Comparison of ENCODE assay signal across 8 cellular contexts in genomic region chr1:145959957-145960467, GRCh38. TPM values are rescaled to one million over a fixed set of nuclear protein-coding genes. Genes with fewer than 3 reads are reported as not detected.
DNase-seq lines count a peak whose midpoint lies in the region; ATAC-seq, FAIRE-seq and TF ChIP-seq lines count a peak whose summit lies in the region.

No MANE protein-coding gene starts in this region.

- H4K20me1 ChIP-seq in SK-N-SH (ENCODE audit: insufficient read depth): no peaks in the 10 kb centered on the region; the same call in 1 of the 2 replicates

- H3K4me1 ChIP-seq in SK-N-SH (ENCODE audit: control insufficient read depth in 1 of 2, insufficient read depth in 2 of 2, low read depth in 1 of 2, low read length in 1 of 2) (peaks cover 38 to 62% of the 10 kb centered on the region in 2 experiments), kidney (ENCODE audit: control insufficient read depth in 1 of 2, insufficient read depth in 1 of 2, low read depth in 1 of 2, low read length in 2 of 2) (peaks cover 15 to 35% of the 10 kb centered on the region in 2 donors), subcutaneous abdominal adipose tissue (ENCODE audit: control insufficient read depth in 5 of 5, insufficient read depth in 5 of 5, low read length in 5 of 5) (peaks cover 22 to 85% (median 78%) of the 10 kb centered on the region in 5 donors)

- H3K9me3 ChIP-seq in SK-N-SH (no peaks in the 10 kb centered on the region), kidney (ENCODE audit: control insufficient read depth in 1 of 2, low read length in 2 of 2) (no peaks in the 10 kb centered on the region), subcutaneous abdominal adipose tissue (ENCODE audit: control insufficient read depth in 5 of 5, low read length in 5 of 5) (no peaks in the 10 kb centered on the region)

- TF ChIP-seq CTCF in SK-N-SH (IDR thresholded peaks at IDR 0.05): no peak
- TF ChIP-seq CTCF in kidney (IDR thresholded peaks at IDR 0.05; ENCODE audit: borderline replicate concordance, extremely low read depth, insufficient read depth): no peak

- ATAC-seq in SK-N-SH treated with all-trans-retinoic acid at 6 μM for 48 hours (no peak), GM18517 (IDR thresholded peaks at IDR 0.05; ENCODE audit: unreplicated experiment) (no peak), esophagus mucosa (no peak)

- peak overlapping the region in 1 of 2 experiments; percentile 95; a peak in 3 of 4 replicates for H3K27ac ChIP-seq in SK-N-SH (ENCODE audit: low read depth in 2 of 2, low read length in 1 of 2)
- peak overlapping the region; percentile 48 for H3K27ac ChIP-seq in adipose tissue (ENCODE audit: low read depth, low read length)
- no peak overlapping the region for H3K27ac ChIP-seq in kidney (ENCODE audit: low read depth in 2 of 2, low read length in 2 of 2)
- H3K27ac ChIP-seq in subcutaneous abdominal adipose tissue (ENCODE audit: low read depth, low read length): no peak overlapping the region

- FAIRE-seq in kidney (lab: Jason Lieb, UNC): no peak

- DNase-seq in SK-N-SH (no peak), kidney (no peak), H4 (ENCODE audit: low spot score) (no peak)

- no peaks in the 10 kb centered on the region for H3K9me2 ChIP-seq in SK-N-SH

- TF ChIP-seq RAD21 in SK-N-SH (IDR thresholded peaks at IDR 0.05; ENCODE audit: low read length): no peak

- H3K27me3 ChIP-seq in SK-N-SH (ENCODE audit: insufficient read depth) (no peaks in the 10 kb centered on the region), subcutaneous abdominal adipose tissue (ENCODE audit: control insufficient read depth in 5 of 5, insufficient read depth in 4 of 5, low read length in 5 of 5) (no peaks in the 10 kb centered on the region)

- 18% methylated on average over 12 of the region's 12 CpGs for WGBS in SK-N-SH (ENCODE audit: low lambda C conversion rate)
- WGBS in adipose tissue, 3 donors: 8 to 12% (median 9%) methylated on average over 12 of the region's 12 CpGs

- peaks cover 42% of the 10 kb centered on the region for H3F3A ChIP-seq in SK-N-SH (replicated peaks; ENCODE audit: insufficient read depth)

- H3K9ac ChIP-seq in SK-N-SH (no peak overlapping the region), kidney (ENCODE audit: low read length in 2 of 2) (peak overlapping the region in 1 of 2 donors; percentile 35), subcutaneous abdominal adipose tissue (ENCODE audit: low read length in 5 of 5) (peak overlapping the region in 4 of 5 donors; percentile 1 to 90 (median 74))

- POLR2A ChIA-PET in SK-N-SH (lab: Yijun Ruan, JAX): interaction anchor here (1.2 to 1.6 kb wide), 2 partner anchors 33 to 101 kb away, joined by 5 to 7 read pairs; partner anchors contain the start of genes PIAS3 and RBM8A

- no peaks in the 10 kb centered on the region for H3K36me3 ChIP-seq in SK-N-SH (replicated peaks in 1 of 2; ENCODE audit: control insufficient read depth in 1 of 2, insufficient read depth in 2 of 2, low read length in 1 of 2)
- no peaks in the 10 kb centered on the region for H3K36me3 ChIP-seq in kidney (ENCODE audit: control insufficient read depth in 1 of 2, insufficient read depth in 2 of 2, low read length in 2 of 2)
- H3K36me3 ChIP-seq in subcutaneous abdominal adipose tissue (ENCODE audit: control insufficient read depth in 5 of 5, insufficient read depth in 5 of 5, low read length in 5 of 5): no peaks in the 10 kb centered on the region

- TF ChIP-seq EP300 in SK-N-SH (IDR thresholded peaks at IDR 0.05; ENCODE audit: borderline replicate concordance in 1 of 2, low read depth in 1 of 2, low read length in 1 of 2): no peak

- H2AFZ ChIP-seq in SK-N-SH (ENCODE audit: low read depth): no peak overlapping the region

- CTCF ChIA-PET in SK-N-SH (lab: Yijun Ruan, JAX): interaction anchor here (1.0 to 2.3 kb wide), 5 partner anchors 17 to 115 kb away, joined by 3 to 9 read pairs (median 4); partner anchors contain the start of gene NUDT17

- H3K4me2 ChIP-seq in SK-N-SH: peak overlapping the region; percentile 95; the same call in 1 of the 2 replicates

- peaks cover 24% of the 10 kb centered on the region for H3K79me2 ChIP-seq in SK-N-SH (ENCODE audit: insufficient read depth)

- peak overlapping the region; percentile 69 to 76; a peak in 3 of 4 replicates for H3K4me3 ChIP-seq in SK-N-SH (ENCODE audit: low read depth in 2 of 2, low read length in 1 of 2)
- H3K4me3 ChIP-seq in kidney (ENCODE audit: low read length in 2 of 2): peak overlapping the region; percentile 73 to 75
- H3K4me3 ChIP-seq in subcutaneous abdominal adipose tissue (ENCODE audit: low read depth in 1 of 5, low read length in 5 of 5): peak overlapping the region; percentile 61 to 85 (median 81)

- intact Hi-C loops in kidney (cut with DNase I): no loop called here

TF ChIP-seq in SK-N-SH, 30 proteins besides CTCF, POLR2A, EP300 and RAD21 (continues in another document):
- TF ChIP-seq ELF1 (IDR thresholded peaks at IDR 0.05) (no peak), MEF2A (IDR thresholded peaks at IDR 0.05; ENCODE audit: borderline replicate concordance, low read depth) (no peak), POLR2AphosphoS5 (IDR thresholded peaks at IDR 0.05; ENCODE audit: low read depth, low read length) (no peak), TCF12 (IDR thresholded peaks at IDR 0.05) (no peak), MAX (IDR thresholded peaks at IDR 0.05; ENCODE audit: low read depth) (no peak)

TF ChIP-seq in SK-N-SH treated with all-trans-retinoic acid at 6 μM for 48 hours, 23 proteins besides CTCF, POLR2A, EP300 and RAD21 (continues in another document):
- TF ChIP-seq TOX (CRISPR knock-in tag; IDR thresholded peaks at IDR 0.05; ENCODE audit: borderline replicate concordance): no peak
- no peak for TF ChIP-seq BACH2 (CRISPR knock-in tag; IDR thresholded peaks at IDR 0.05; ENCODE audit: borderline replicate concordance)
- TF ChIP-seq ZNF70 (CRISPR knock-in tag; IDR thresholded peaks at IDR 0.05): no peak
- no peak for TF ChIP-seq OSR1 (CRISPR knock-in tag; IDR thresholded peaks at IDR 0.05)
- TF ChIP-seq TSHZ2 (CRISPR knock-in tag; IDR thresholded peaks at IDR 0.05): no peak

RNA-seq across cellular contexts. Expression of gene LIX1L, which starts 2.2 kb away (rescaled TPM):
- polyA plus RNA-seq in SK-N-SH (2012; rRNA removed) (39.1 and 39.4 TPM in 2 replicates), adipose tissue (10 to 100 TPM in 2 of 3 donors, 1 to 10 TPM in 1; 2.6 to 21.6 (median 12.3) TPM), kidney (ENCODE audit: insufficient read depth, low read depth, low replicate concordance) (10.0 TPM)
- 46.0 and 49.7 TPM in 2 replicates for polyA plus RNA-seq in SK-N-SH (2012; cell fraction: cytosol; rRNA removed)
- 22.1 and 26.1 TPM in 2 replicates for polyA plus RNA-seq in SK-N-SH (2012; cell fraction: nucleus; rRNA removed)
- total RNA-seq in kidney (27.8 TPM), esophagus mucosa (4.3 TPM)
- total RNA-seq in H4 (2014; rRNA removed; shearing (Covaris generic)): 15.1 and 18.7 TPM in 2 replicates

RNA-seq across cellular contexts. Expression of gene ANKRD34A, which starts 4.4 kb away (rescaled TPM):
- polyA plus RNA-seq in SK-N-SH (2012; rRNA removed) (2.6 and 3.6 TPM in 2 replicates), adipose tissue (under 1 TPM in 2 of 3 donors, not detected in 1; 0.21 to 0.51 TPM), kidney (ENCODE audit: insufficient read depth, low read depth, low replicate concordance) (0.37 TPM)
- polyA plus RNA-seq in SK-N-SH (2012; cell fraction: cytosol; rRNA removed): 1.7 and 2.4 TPM in 2 replicates
- polyA plus RNA-seq in SK-N-SH (2012; cell fraction: nucleus; rRNA removed): 9.4 and 13.1 TPM in 2 replicates
- total RNA-seq in kidney (0.76 TPM), esophagus mucosa (0.12 TPM)
- total RNA-seq in H4 (2014; rRNA removed; shearing (Covaris generic)): 0.54 and 0.70 TPM in 2 replicates

RNA-seq across cellular contexts. Expression of gene POLR3GL, which starts 4.5 kb away (rescaled TPM):
- polyA plus RNA-seq in SK-N-SH (2012; rRNA removed): 15.8 and 17.3 TPM in 2 replicates
- 18.3 and 24.3 TPM in 2 replicates for polyA plus RNA-seq in SK-N-SH (2012; cell fraction: cytosol; rRNA removed)
- polyA plus RNA-seq in SK-N-SH (2012; cell fraction: nucleus; rRNA removed): 12.2 and 13.1 TPM in 2 replicates
- 10 to 100 TPM; 15.2 to 78.7 (median 46.4) TPM for polyA plus RNA-seq in adipose tissue
- 19.0 TPM for total RNA-seq in kidney
- polyA plus RNA-seq in kidney (ENCODE audit: insufficient read depth, low read depth, low replicate concordance): 45.6 TPM
- 6.1 TPM for total RNA-seq in esophagus mucosa
- total RNA-seq in H4 (2014; rRNA removed; shearing (Covaris generic)): 16.9 and 21.2 TPM in 2 replicates

RNA-seq across cellular contexts. Expression of gene RBM8A, which starts 32.7 kb away (rescaled TPM):
- polyA plus RNA-seq in SK-N-SH (2012; rRNA removed) (236 TPM in 2 replicates), adipose tissue (100 to 1,000 TPM in 2 of 3 donors, 10 to 100 TPM in 1; 45.6 to 132 (median 102) TPM), kidney (ENCODE audit: insufficient read depth, low read depth, low replicate concordance) (105 TPM)
- 306 and 395 TPM in 2 replicates for polyA plus RNA-seq in SK-N-SH (2012; cell fraction: cytosol; rRNA removed)
- polyA plus RNA-seq in SK-N-SH (2012; cell fraction: nucleus; rRNA removed): 80.7 and 82.7 TPM in 2 replicates
- total RNA-seq in kidney (131 TPM), esophagus mucosa (152 TPM)
- 335 and 394 TPM in 2 replicates for total RNA-seq in H4 (2014; rRNA removed; shearing (Covaris generic))

RNA-seq across cellular contexts. Expression of gene TXNIP, which starts 36.4 kb away (rescaled TPM):
- polyA plus RNA-seq in SK-N-SH (2012; rRNA removed) (44.6 and 77.3 TPM in 2 replicates), adipose tissue (1,000 to 10,000 TPM in 1 of 3 donors, 100 to 1,000 TPM in 2; 378 to 1,060 (median 834) TPM), kidney (ENCODE audit: insufficient read depth, low read depth, low replicate concordance) (356 TPM)
- polyA plus RNA-seq in SK-N-SH (2012; cell fraction: cytosol; rRNA removed): 60.3 and 73.3 TPM in 2 replicates
- 41.9 and 93.1 TPM in 2 replicates for polyA plus RNA-seq in SK-N-SH (2012; cell fraction: nucleus; rRNA removed)
- total RNA-seq in kidney (1,197 TPM), esophagus mucosa (77.7 TPM)
- total RNA-seq in H4 (2014; rRNA removed; shearing (Covaris generic)): 101 and 102 TPM in 2 replicates
